In the genomic region with DNA sequence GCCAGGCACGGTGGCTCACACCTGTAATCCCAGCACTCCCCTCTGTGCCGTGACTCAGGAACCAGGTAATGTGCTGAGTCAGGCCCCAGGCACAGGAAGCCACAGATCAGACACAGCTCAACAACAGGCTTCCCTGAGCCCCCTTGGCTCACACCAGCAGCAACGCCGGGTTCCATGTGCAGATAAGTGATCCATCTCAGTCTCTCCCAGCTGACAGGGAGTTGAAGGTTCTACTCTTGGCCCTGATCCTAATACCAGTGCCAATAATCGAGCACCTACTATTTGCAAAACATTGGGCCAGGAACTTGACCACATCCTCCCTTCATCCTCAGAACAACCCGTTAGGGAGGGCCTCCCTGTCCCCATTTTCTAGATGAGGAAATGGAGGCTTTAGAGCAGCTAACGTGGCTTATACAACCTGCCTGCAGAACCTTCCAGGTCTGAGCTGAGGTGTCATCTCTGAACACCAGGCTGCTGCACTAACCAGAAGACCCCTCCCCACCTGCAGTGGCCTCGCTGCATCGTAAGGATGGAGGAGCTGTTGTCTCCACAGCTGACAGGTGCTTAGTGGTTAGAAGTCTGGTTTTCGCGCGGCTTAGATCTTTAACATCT, we compare ENCODE assay signal across 8 cellular contexts.
DNase-seq lines count a peak whose midpoint lies in the region; ATAC-seq and TF ChIP-seq lines count a peak whose summit lies in the region.

No MANE protein-coding gene starts in this region.

- POLR2A ChIA-PET in CD8-positive, alpha-beta memory T cell (lab: Charles Lee), result interaction anchor here (1.0 to 9.8 kb wide), 6 partner anchors 10 to 108 kb away, joined by 3 to 171 read pairs (median 10); partner anchors contain the start of genes AMZ2, ARSG and SLC16A6

- no peaks in the 10 kb centered on the region for H3K27me3 Mint-ChIP-seq in CD8-positive, alpha-beta memory T cell
- no peaks in the 10 kb centered on the region for H3K27me3 Mint-ChIP-seq in endothelial cell (ENCODE audit: unreplicated experiment)

- H3K36me3 Mint-ChIP-seq in CD8-positive, alpha-beta memory T cell, result peaks cover 0 to 17% (median 0%) of the 10 kb centered on the region in 3 donors
- H3K36me3 Mint-ChIP-seq in endothelial cell (ENCODE audit: low read depth, unreplicated experiment), result no peaks in the 10 kb centered on the region

- H3K4me1 Mint-ChIP-seq in CD8-positive, alpha-beta memory T cell, result peaks cover 56 to 83% (median 66%) of the 10 kb centered on the region in 3 donors
- no peaks in the 10 kb centered on the region for H3K4me1 Mint-ChIP-seq in endothelial cell (ENCODE audit: unreplicated experiment)

- H3K9me3 ChIP-seq in CD8-positive, alpha-beta memory T cell (ENCODE audit: low read length), result no peaks in the 10 kb centered on the region
- H3K9me3 ChIP-seq in MG63, result no peaks in the 10 kb centered on the region

- peak overlapping the region; percentile 93 to 97 (median 96) for H3K27ac Mint-ChIP-seq in CD8-positive, alpha-beta memory T cell
- H3K27ac Mint-ChIP-seq in endothelial cell (ENCODE audit: unreplicated experiment), result no peak overlapping the region

- peaks cover 49% of the 10 kb centered on the region for H3K4me1 ChIP-seq in CD8-positive, alpha-beta memory T cell (ENCODE audit: insufficient read depth, low read length)

- DNase-seq in CD8-positive, alpha-beta memory T cell, result peak; percentile 65 to 89 (median 72)
- peak; percentile 68 for DNase-seq in activated CD4-positive, alpha-beta T cell treated with anti-CD3 and anti-CD28 coated beads, Interleukin-2, amount 50 U/mL, for 1 hour
- DNase-seq in iPS-NIHi11 (ENCODE audit: low spot score) (peak; percentile 36), endothelial cell (ENCODE audit: low spot score) (no peak), amygdala (lab: John Stamatoyannopoulos, UW) (no peak), MG63 (no peak)

- peak overlapping the region; percentile 39 for H3K27ac ChIP-seq in CD8-positive, alpha-beta memory T cell (ENCODE audit: low read depth, low read length)

- ATAC-seq in HG02798 (IDR thresholded peaks at IDR 0.05; ENCODE audit: poor library complexity, unreplicated experiment), result peak; percentile 32
- ATAC-seq in HG03442 (IDR thresholded peaks at IDR 0.05; ENCODE audit: unreplicated experiment), result no peak

- H3K4me3 Mint-ChIP-seq in CD8-positive, alpha-beta memory T cell, result peak overlapping the region; percentile 88 to 98 (median 95)
- H3K4me3 Mint-ChIP-seq in endothelial cell (ENCODE audit: unreplicated experiment), result no peak overlapping the region

- CTCF ChIA-PET in CD8-positive, alpha-beta memory T cell (lab: Charles Lee), result interaction anchor here (0.7 to 8.9 kb wide), 9 partner anchors 10 to 254 kb away, joined by 3 to 183 read pairs (median 5); partner anchors contain the start of gene AMZ2

- no peaks in the 10 kb centered on the region for H3K9me3 Mint-ChIP-seq in CD8-positive, alpha-beta memory T cell
- no peaks in the 10 kb centered on the region for H3K9me3 Mint-ChIP-seq in endothelial cell (ENCODE audit: unreplicated experiment)

- no peaks in the 10 kb centered on the region for H3K27me3 ChIP-seq in CD8-positive, alpha-beta memory T cell (ENCODE audit: insufficient read depth, low read length, poor library complexity, severe bottlenecking)
- H3K27me3 ChIP-seq in MG63, result peaks cover 2% of the 10 kb centered on the region; the same call in 1 of the 2 replicates

- no peaks in the 10 kb centered on the region for H3K36me3 ChIP-seq in CD8-positive, alpha-beta memory T cell (ENCODE audit: insufficient read depth, low read length)
- 0 out of 2 replicates have a peak, but pooled peaks cover 2% of the 10 kb centered on the region for H3K36me3 ChIP-seq in MG63

- no peak for TF ChIP-seq CTCF in endothelial cell (IDR thresholded peaks at IDR 0.05; ENCODE audit: unreplicated experiment)

- H3K4me3 ChIP-seq in CD8-positive, alpha-beta memory T cell (ENCODE audit: low read length), result peak overlapping the region; percentile 67
- no peak overlapping the region for H3K4me3 ChIP-seq in MG63

Comparison
In these comparisons a context has a peak if more than half of its experiments do, and no peak if none do; other contexts are left out.
1. DNase-seq: peak in CD8-positive, alpha-beta memory T cell (5 of 5), activated CD4-positive, alpha-beta T cell treated with anti-CD3 and anti-CD28 coated beads, Interleukin-2, amount 50 U/mL, for 1 hour (single experiment) and iPS-NIHi11 (single experiment); none in endothelial cell (single experiment), amygdala (0 of 56) and MG63 (single experiment).